15 cellular contexts compared by ENCODE assay signal in genomic region chr2:238493880-238494572, GRCh38.
A peak's percentile ranks its signal among the peaks of the same experiment; 100 is the strongest.
DNase-seq lines count a peak whose midpoint lies in the region; ATAC-seq, FAIRE-seq and TF ChIP-seq lines count a peak whose summit lies in the region.
"Had no signal": no experiment of that assay in that cellular context is flagged by ENCODE, and none has a peak within 500 bp of the region (broad histone marks: within the 10 kb centered on the region; RNA-seq: fewer than 3 reads in every experiment).

No MANE protein-coding gene starts in this region.

- ATAC-seq in upper lobe of left lung (ENCODE audit: low FRiP score in 2 of 2), result no peak
- ATAC-seq: left ventricle myocardium superior had no signal

- intact Hi-C loops in activated T-helper 1 cell treated with anti-CD3 and anti-CD28 coated beads, Interleukin-12 subunit alpha, Interleukin-12 subunit beta, Interleukin-2, Interleukin-4 antibody, amounts not matched to agents 30 ng/mL and 10 ng/mL and 1 ng/mL, durations not matched to agents 14 hours and 24 hours and 36 hours (cut with micrococcal nuclease), result no loop called here

- H3K4me1 Mint-ChIP-seq in activated T-helper 1 cell treated with anti-CD3 and anti-CD28 coated beads, Interleukin-12 subunit alpha, Interleukin-12 subunit beta, Interleukin-2, Interleukin-4 antibody, amounts not matched to agents 30 ng/mL and 10 ng/mL and 1 ng/mL, durations not matched to agents 14 hours and 24 hours and 36 hours (ENCODE audit: low read depth), result peaks cover 22% of the 10 kb centered on the region

- H3K9me3 ChIP-seq in upper lobe of left lung, result no peaks in the 10 kb centered on the region
- H3K9me3 ChIP-seq: Caco-2, esophagus squamous epithelium had no signal

- no peaks in the 10 kb centered on the region for H3K9me3 Mint-ChIP-seq in activated T-helper 1 cell treated with anti-CD3 and anti-CD28 coated beads, Interleukin-12 subunit alpha, Interleukin-12 subunit beta, Interleukin-2, Interleukin-4 antibody, amounts not matched to agents 30 ng/mL and 10 ng/mL and 1 ng/mL, durations not matched to agents 14 hours and 24 hours and 36 hours

- H3K4me3 ChIP-seq in upper lobe of left lung, result no peak overlapping the region
- H3K4me3 ChIP-seq: esophagus squamous epithelium had no signal

- no peaks in the 10 kb centered on the region for H3K36me3 Mint-ChIP-seq in activated T-helper 1 cell treated with anti-CD3 and anti-CD28 coated beads, Interleukin-12 subunit alpha, Interleukin-12 subunit beta, Interleukin-2, Interleukin-4 antibody, amounts not matched to agents 30 ng/mL and 10 ng/mL and 1 ng/mL, durations not matched to agents 14 hours and 24 hours and 36 hours (ENCODE audit: low read depth)

- TF ChIP-seq POLR2A in GM12892 (IDR thresholded peaks at IDR 0.05; ENCODE audit: low read depth, low read length) (no peak), upper lobe of left lung (IDR thresholded peaks at IDR 0.05) (no peak)

- no peaks in the 10 kb centered on the region for H3K4me1 ChIP-seq in upper lobe of left lung
- H3K4me1 ChIP-seq: Caco-2, esophagus squamous epithelium had no signal

- peaks cover 6% of the 10 kb centered on the region for H3K27me3 Mint-ChIP-seq in activated T-helper 1 cell treated with anti-CD3 and anti-CD28 coated beads, Interleukin-12 subunit alpha, Interleukin-12 subunit beta, Interleukin-2, Interleukin-4 antibody, amounts not matched to agents 30 ng/mL and 10 ng/mL and 1 ng/mL, durations not matched to agents 14 hours and 24 hours and 36 hours (ENCODE audit: insufficient read depth)

- DNase-seq in GM12892 (ENCODE audit: insufficient read length) (no peak), NCI-H1048 (lab: John Stamatoyannopoulos, UW) (peak; percentile 57), G401 (ENCODE audit: low spot score) (no peak), putamen (ENCODE audit: low spot score) (no peak), upper lobe of left lung (no peak), NCI-H446 (lab: John Stamatoyannopoulos, UW) (no peak)
- peak; percentile 10 for DNase-seq in activated T-helper 1 cell treated with anti-CD3 and anti-CD28 coated beads, Interleukin-12 subunit alpha, Interleukin-12 subunit beta, Interleukin-2, Interleukin-4 antibody, amounts not matched to agents 30 ng/mL and 10 ng/mL and 1 ng/mL, durations not matched to agents 14 hours and 24 hours and 36 hours (ENCODE audit: low spot score)
- DNase-seq in stimulated activated CD4-positive, alpha-beta T cell treated with anti-CD3 and anti-CD28 coated beads, Interleukin-15, amount 100 ng/mL, for 24 hours, result peak; percentile 49
- DNase-seq: Caco-2, esophagus squamous epithelium, left ventricle myocardium superior, NCI-H82, T-helper 9 cell had no signal

- H3K27me3 ChIP-seq in upper lobe of left lung, result no peaks in the 10 kb centered on the region
- H3K27me3 ChIP-seq: esophagus squamous epithelium had no signal

- TF ChIP-seq CTCF in upper lobe of left lung (IDR thresholded peaks at IDR 0.05), result no peak

- WGBS in upper lobe of left lung, 2 donors, result 54 to 65% methylated on average over 18 of the region's 18 CpGs

- FAIRE-seq in GM12892 (lab: Jason Lieb, UNC), result peak; percentile 73
- FAIRE-seq: astrocyte had no signal

- no peak for TF ChIP-seq EP300 in upper lobe of left lung (IDR thresholded peaks at IDR 0.05)

- no peaks in the 10 kb centered on the region for H3K36me3 ChIP-seq in upper lobe of left lung
- H3K36me3 ChIP-seq: esophagus squamous epithelium had no signal

- peak overlapping the region; percentile 51 for H3K27ac Mint-ChIP-seq in activated T-helper 1 cell treated with anti-CD3 and anti-CD28 coated beads, Interleukin-12 subunit alpha, Interleukin-12 subunit beta, Interleukin-2, Interleukin-4 antibody, amounts not matched to agents 30 ng/mL and 10 ng/mL and 1 ng/mL, durations not matched to agents 14 hours and 24 hours and 36 hours

- in situ Hi-C loops in G401 (cut with HindIII; ENCODE audit: low sequenced_read_pairs), result no loop called here

- H3K27ac ChIP-seq in upper lobe of left lung, result no peak overlapping the region
- H3K27ac ChIP-seq: esophagus squamous epithelium, KMS-11 had no signal

- H3K4me3 Mint-ChIP-seq in activated T-helper 1 cell treated with anti-CD3 and anti-CD28 coated beads, Interleukin-12 subunit alpha, Interleukin-12 subunit beta, Interleukin-2, Interleukin-4 antibody, amounts not matched to agents 30 ng/mL and 10 ng/mL and 1 ng/mL, durations not matched to agents 14 hours and 24 hours and 36 hours, result peak overlapping the region; percentile 35

Comparison
In these comparisons a context has a peak if more than half of its experiments do, and no peak if none do; other contexts are left out.
1. DNase-seq: peak in NCI-H1048 (single experiment), activated T-helper 1 cell treated with anti-CD3 and anti-CD28 coated beads, Interleukin-12 subunit alpha, Interleukin-12 subunit beta, Interleukin-2, Interleukin-4 antibody, amounts not matched to agents 30 ng/mL and 10 ng/mL and 1 ng/mL, durations not matched to agents 14 hours and 24 hours and 36 hours (single experiment) and stimulated activated CD4-positive, alpha-beta T cell treated with anti-CD3 and anti-CD28 coated beads, Interleukin-15, amount 100 ng/mL, for 24 hours (single experiment); none in GM12892 (single experiment), G401 (single experiment), putamen (single experiment), upper lobe of left lung (0 of 2) and NCI-H446 (0 of 2).